Comparison of ENCODE assay signal across 24 cellular contexts in genomic region chr1:68459796-68460195, GRCh38. TPM values are rescaled to one million over a fixed set of nuclear protein-coding genes. Genes with fewer than 3 reads are reported as not detected.
DNase-seq lines count a peak whose midpoint lies in the region; ATAC-seq and TF ChIP-seq lines count a peak whose summit lies in the region.
"Had no signal": no experiment of that assay in that cellular context is flagged by ENCODE, and none has a peak within 500 bp of the region (broad histone marks: within the 10 kb centered on the region; RNA-seq: fewer than 3 reads in every experiment).

No MANE protein-coding gene starts in this region.

- no peak overlapping the region for H3K4me3 Mint-ChIP-seq in stimulated activated memory B cell treated with anti-CD40 and anti-IgM and Interleukin-4, amounts not matched to agents 10 μg/mL and 1 μg/mL and 100 μg/mL, for 72 hours
- no peak overlapping the region for H3K4me3 Mint-ChIP-seq in effector memory CD8-positive, alpha-beta T cell
- H3K4me3 Mint-ChIP-seq: central memory CD8-positive, alpha-beta T cell; naive thymus-derived CD4-positive, alpha-beta T cell had no signal

- no peaks in the 10 kb centered on the region for H3K79me2 ChIP-seq in GM23248 (ENCODE audit: insufficient read depth)
- H3K79me2 ChIP-seq in mesendoderm (ENCODE audit: control insufficient read depth, insufficient read depth, low read length) = no peaks in the 10 kb centered on the region

- H2AK5ac ChIP-seq in mesendoderm (ENCODE audit: low read length) = no peak overlapping the region

- no peak overlapping the region for H4K8ac ChIP-seq in mesendoderm (ENCODE audit: low read depth, low read length)

- no peaks in the 10 kb centered on the region for H3K4me1 Mint-ChIP-seq in stimulated activated memory B cell treated with anti-CD40 and anti-IgM and Interleukin-4, amounts not matched to agents 10 μg/mL and 1 μg/mL and 100 μg/mL, for 72 hours
- no peaks in the 10 kb centered on the region for H3K4me1 Mint-ChIP-seq in effector memory CD8-positive, alpha-beta T cell (ENCODE audit: low read depth in 2 of 2)
- H3K4me1 Mint-ChIP-seq: central memory CD8-positive, alpha-beta T cell had no signal

- no peaks in the 10 kb centered on the region for H3K4me1 ChIP-seq in GM23248 (ENCODE audit: insufficient read depth)
- H3K4me1 ChIP-seq in mesendoderm (ENCODE audit: control insufficient read depth, low read depth, low read length) = no peaks in the 10 kb centered on the region
- no peaks in the 10 kb centered on the region for H3K4me1 ChIP-seq in gastroesophageal sphincter
- H3K4me1 ChIP-seq: adrenal gland, suprapubic skin had no signal

- H3K18ac ChIP-seq in mesendoderm (ENCODE audit: low read length) = no peak overlapping the region

- H3K9me3 ChIP-seq in GM23248 (ENCODE audit: low read depth) = no peaks in the 10 kb centered on the region
- peaks cover 0 to 15% (median 0%) of the 10 kb centered on the region in 3 donors for H3K9me3 ChIP-seq in gastroesophageal sphincter
- H3K9me3 ChIP-seq: adrenal gland, ovary, suprapubic skin had no signal

- no peak overlapping the region for H2BK120ac ChIP-seq in mesendoderm (ENCODE audit: low read depth, low read length)

- H2AFZ ChIP-seq in GM23248 = no peak overlapping the region
- H2AFZ ChIP-seq: PC-9 had no signal

- H3K36me3 ChIP-seq in GM23248 (ENCODE audit: low read depth) (no peaks in the 10 kb centered on the region), mesendoderm (ENCODE audit: control insufficient read depth, insufficient read depth, low read length) (no peaks in the 10 kb centered on the region), gastroesophageal sphincter (no peaks in the 10 kb centered on the region)
- H3K36me3 ChIP-seq: adrenal gland, ovary, suprapubic skin, WERI-Rb-1 had no signal

- no peaks in the 10 kb centered on the region for H3F3A ChIP-seq in GM23248 (ENCODE audit: insufficient read depth)

- TF ChIP-seq EP300 in gastroesophageal sphincter (IDR thresholded peaks at IDR 0.05) = no peak

- H4K20me1 ChIP-seq in GM23248 (ENCODE audit: insufficient read depth) = no peaks in the 10 kb centered on the region

- H3K27me3 ChIP-seq in GM23248 (replicated peaks; ENCODE audit: insufficient read depth) (no peaks in the 10 kb centered on the region), mesendoderm (ENCODE audit: insufficient read depth, low read length, poor library complexity) (no peaks in the 10 kb centered on the region), gastroesophageal sphincter (no peaks in the 10 kb centered on the region)
- H3K27me3 ChIP-seq: adrenal gland, ovary, suprapubic skin had no signal

- H3K9me2 ChIP-seq in GM23248 (ENCODE audit: insufficient read depth) = no peaks in the 10 kb centered on the region

- ATAC-seq in esophagus mucosa (peak; percentile 33), GM18867 (IDR thresholded peaks at IDR 0.05; ENCODE audit: unreplicated experiment) (no peak), gastroesophageal sphincter (no peak)
- ATAC-seq in stimulated activated memory B cell treated with anti-CD40 and anti-IgM and Interleukin-4, amounts not matched to agents 10 μg/mL and 1 μg/mL and 100 μg/mL, for 72 hours = no peak
- no peak for ATAC-seq in effector memory CD8-positive, alpha-beta T cell (replicated peaks)
- ATAC-seq: naive thymus-derived CD4-positive, alpha-beta T cell; sciatic nerve had no signal

- CTCF ChIA-PET in RWPE1 (lab: Yijun Ruan, JAX) = no interaction called here

- TF ChIP-seq CTCF in RWPE1 (conservative IDR thresholded peaks at IDR 0.05; ENCODE audit: low read depth) (no peak), gastroesophageal sphincter (IDR thresholded peaks at IDR 0.05) (no peak)

- no peak overlapping the region for H3K27ac Mint-ChIP-seq in stimulated activated memory B cell treated with anti-CD40 and anti-IgM and Interleukin-4, amounts not matched to agents 10 μg/mL and 1 μg/mL and 100 μg/mL, for 72 hours
- H3K27ac Mint-ChIP-seq in effector memory CD8-positive, alpha-beta T cell = no peak overlapping the region
- H3K27ac Mint-ChIP-seq: naive thymus-derived CD4-positive, alpha-beta T cell had no signal

- H3K27ac ChIP-seq in GM23248 = no peak overlapping the region
- no peak overlapping the region for H3K27ac ChIP-seq in RWPE1
- no peak overlapping the region for H3K27ac ChIP-seq in mesendoderm (ENCODE audit: low read depth, low read length)
- no peak overlapping the region for H3K27ac ChIP-seq in gastroesophageal sphincter
- H3K27ac ChIP-seq: adrenal gland, C4-2B, ovary, PC-9, suprapubic skin, WERI-Rb-1 had no signal

- no peaks in the 10 kb centered on the region for H3K79me1 ChIP-seq in mesendoderm (ENCODE audit: low read length)

- no peak overlapping the region for H3K4ac ChIP-seq in mesendoderm (ENCODE audit: low read depth, low read length)

- H3K9ac ChIP-seq in GM23248 (no peak overlapping the region), mesendoderm (ENCODE audit: low read length) (no peak overlapping the region)

- H3K4me3 ChIP-seq in GM23248 = no peak overlapping the region
- H3K4me3 ChIP-seq in mesendoderm (ENCODE audit: low read length) = no peak overlapping the region
- H3K4me3 ChIP-seq in gastroesophageal sphincter = no peak overlapping the region
- H3K4me3 ChIP-seq: adrenal gland, ovary, PC-9, suprapubic skin had no signal

- no peak overlapping the region for H3K23ac ChIP-seq in mesendoderm (ENCODE audit: low read length)

- peaks cover 10% of the 10 kb centered on the region for H3K9me3 Mint-ChIP-seq in stimulated activated memory B cell treated with anti-CD40 and anti-IgM and Interleukin-4, amounts not matched to agents 10 μg/mL and 1 μg/mL and 100 μg/mL, for 72 hours
- H3K9me3 Mint-ChIP-seq in effector memory CD8-positive, alpha-beta T cell = peaks cover 3 to 5% of the 10 kb centered on the region in 2 donors

- peaks cover 2% of the 10 kb centered on the region for H3K27me3 Mint-ChIP-seq in stimulated activated memory B cell treated with anti-CD40 and anti-IgM and Interleukin-4, amounts not matched to agents 10 μg/mL and 1 μg/mL and 100 μg/mL, for 72 hours
- peaks cover 3 to 4% of the 10 kb centered on the region in 2 donors for H3K27me3 Mint-ChIP-seq in effector memory CD8-positive, alpha-beta T cell

- H2BK5ac ChIP-seq in mesendoderm (ENCODE audit: low read length) = no peak overlapping the region

- no peak overlapping the region for H4K5ac ChIP-seq in mesendoderm (ENCODE audit: low read length)

- WGBS in GM23248 (ENCODE audit: low coverage in 1 of 2, low lambda C conversion rate in 2 of 2, missing lambda C conversion rate in 2 of 2), 2 experiments = 92 to 96% methylated on average over 1 of the region's 1 CpG
- WGBS in mesendoderm (ENCODE audit: extremely low coverage, insufficient coverage, low lambda C conversion rate) = no CpG with 5 or more reads among the region's 1 CpG
- 90 to 100% methylated on average over 1 of the region's 1 CpG for WGBS in gastroesophageal sphincter (ENCODE audit: low coverage in 1 of 2), 2 donors

- peak overlapping the region; percentile 57 for H2BK15ac ChIP-seq in mesendoderm (replicated peaks; ENCODE audit: low read depth)

- no peak overlapping the region for H3K56ac ChIP-seq in mesendoderm (ENCODE audit: low read length)

- DNase-seq in GM23248 (peak; percentile 49), RWPE1 (ENCODE audit: low spot score) (peak; percentile 21), mesendoderm (no peak)
- no peak for DNase-seq in effector memory CD8-positive, alpha-beta T cell
- DNase-seq: activated CD4-positive, alpha-beta T cell treated with anti-CD3 and anti-CD28 coated beads, Interleukin-2, amount 50 U/mL, for 4 hours; activated CD8-positive, alpha-beta memory T cell treated with anti-CD3 and anti-CD28 coated beads, Interleukin-2, amount 50 U/mL, for 48 hours; activated gamma-delta T cell; adrenal gland; kidney; naive thymus-derived CD4-positive, alpha-beta T cell; NCI-H1694; ovary; PC-9; WERI-Rb-1 had no signal

- H3K4me2 ChIP-seq in GM23248 (ENCODE audit: unreplicated experiment) (no peak overlapping the region), mesendoderm (ENCODE audit: low read length) (no peak overlapping the region)
- H3K4me2 ChIP-seq: PC-9 had no signal

- POLR2A ChIA-PET in RWPE1 (lab: Yijun Ruan, JAX; ENCODE audit: low non-redundant PET) = no interaction called here

- in situ Hi-C loops in GM23248 (cut with MboI) = loop anchor here (25.0 kb wide), 1 partner anchor 1278 kb away; no protein-coding TSS in a partner anchor

- no peak for TF ChIP-seq POLR2A in gastroesophageal sphincter (IDR thresholded peaks at IDR 0.05)

- H3K36me3 Mint-ChIP-seq in stimulated activated memory B cell treated with anti-CD40 and anti-IgM and Interleukin-4, amounts not matched to agents 10 μg/mL and 1 μg/mL and 100 μg/mL, for 72 hours = no peaks in the 10 kb centered on the region
- no peaks in the 10 kb centered on the region for H3K36me3 Mint-ChIP-seq in effector memory CD8-positive, alpha-beta T cell (ENCODE audit: insufficient read depth)

RNA-seq across cellular contexts. Expression of gene RPE65, which starts 10.0 kb away (rescaled TPM):
- not detected in 2 replicates for total RNA-seq in GM23248 (2014; rRNA removed; shearing (Covaris generic))
- not detected in 2 replicates for polyA plus RNA-seq in GM23248 (2016; fragmentation: Nextera tagmentation; extraction: Ambion mirVana)
- total RNA-seq in esophagus mucosa (not detected), gastroesophageal sphincter (not detected)
- 0.01 TPM for polyA plus RNA-seq in mesendoderm (2013, experiment 1 of 2)
- polyA plus RNA-seq in mesendoderm (2013, experiment 2 of 2) = not detected
- total RNA-seq: adrenal gland; G401; kidney; naive thymus-derived CD4-positive, alpha-beta T cell; PC-9; sciatic nerve; suprapubic skin; T-helper 2 cell treated with Interferon-gamma antibody and Interleukin-4, amounts not matched to agents 100 ng/mL and 5 ng/mL, for 36 hours had no signal
- polyA plus RNA-seq: adrenal gland; naive thymus-derived CD4-positive, alpha-beta T cell had no signal

RNA-seq across cellular contexts. Expression of gene DEPDC1, which starts 37.1 kb away (rescaled TPM):
- total RNA-seq in GM23248 (2014; rRNA removed; shearing (Covaris generic)) = 9.9 and 14.7 TPM in 2 replicates
- polyA plus RNA-seq in GM23248 (2016; fragmentation: Nextera tagmentation; extraction: Ambion mirVana) = 14.5 and 15.3 TPM in 2 replicates
- 10.4 TPM for total RNA-seq in esophagus mucosa
- polyA plus RNA-seq in mesendoderm (2013, experiment 1 of 2) = 28.3 TPM
- polyA plus RNA-seq in mesendoderm (2013, experiment 2 of 2) = 29.9 TPM
- total RNA-seq in gastroesophageal sphincter = under 1 TPM in 1 of 4 donors, not detected in 3; 0.25 TPM
- polyA plus RNA-seq: naive thymus-derived CD4-positive, alpha-beta T cell had no signal

Comparison
In these comparisons a context has a peak if more than half of its experiments do, and no peak if none do; other contexts are left out.
1. DNase-seq: peak in GM23248 (single experiment) and RWPE1 (single experiment); none in mesendoderm (single experiment) and effector memory CD8-positive, alpha-beta T cell (0 of 3).